Comparison of ENCODE assay signal across 13 cellular contexts in the genomic region with DNA sequence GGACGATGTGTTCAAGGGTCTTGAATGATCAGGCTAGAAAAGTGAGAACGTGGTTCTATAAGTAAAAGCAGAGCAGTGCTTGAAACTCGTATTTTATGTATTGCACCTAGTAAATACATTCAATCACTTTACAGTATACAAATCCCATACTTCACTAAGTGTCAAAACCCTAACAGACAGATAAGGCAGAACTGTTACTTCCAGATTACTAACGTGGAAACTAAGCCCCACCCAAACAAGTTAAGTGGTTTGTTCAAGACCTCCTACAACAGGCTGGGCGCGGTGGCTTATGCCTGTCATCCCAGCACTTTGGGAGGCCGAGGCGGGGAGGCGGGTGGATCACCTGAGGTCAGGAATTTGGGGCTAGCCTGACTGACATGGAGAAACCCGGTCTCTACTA. TPM values are rescaled to one million over a fixed set of nuclear protein-coding genes. Genes with fewer than 3 reads are reported as not detected.
A peak's percentile ranks its signal among the peaks of the same experiment; 100 is the strongest.
DNase-seq lines count a peak whose midpoint lies in the region; ATAC-seq and TF ChIP-seq lines count a peak whose summit lies in the region.
"Had no signal": no experiment of that assay in that cellular context is flagged by ENCODE, and none has a peak within 500 bp of the region (broad histone marks: within the 10 kb centered on the region; RNA-seq: fewer than 3 reads in every experiment).

No MANE protein-coding gene starts in this region.

- POLR2A ChIA-PET in Panc1 (lab: Charles Lee), result interaction anchor here (0.7 kb wide), 1 partner anchor 107 kb away, joined by 5 read pairs; no protein-coding TSS in a partner anchor

- DNase-seq in activated naive CD4-positive, alpha-beta T cell treated with anti-CD3 and anti-CD28 coated beads for 36 hours, result no peak
- no peak for DNase-seq in activated naive CD4-positive, alpha-beta T cell treated with anti-CD3 and anti-CD28 coated beads, Interleukin-2, amount 50 U/mL, for 72 hours (ENCODE audit: low spot score in 2 of 2)
- DNase-seq in Panc1 (ENCODE audit: low read depth, low spot score) (no peak), NCI-H1105 (lab: John Stamatoyannopoulos, UW) (no peak)
- DNase-seq in stimulated activated effector memory CD8-positive, alpha-beta T cell treated with anti-CD3 and anti-CD28 coated beads, Interleukin-12 subunit alpha, Interleukin-12 subunit beta, amount 100 ng/mL, for 72 hours (ENCODE audit: low spot score in 2 of 2), result no peak
- no peak for DNase-seq in effector memory CD8-positive, alpha-beta T cell
- DNase-seq: anterior cingulate cortex, DMS79 treated with DMSO at 0.1 percent for 48 hours, dorsolateral prefrontal cortex, retina had no signal

- CTCF ChIA-PET in activated naive CD4-positive, alpha-beta T cell treated with anti-CD3 and anti-CD28 coated beads for 36 hours (lab: Charles Lee), result no interaction called here
- CTCF ChIA-PET in Panc1 (lab: Charles Lee), result interaction anchor here (0.6 kb wide), 1 partner anchor 9 kb away, joined by 5 read pairs; no protein-coding TSS in a partner anchor

- H3K4me1 Mint-ChIP-seq in activated naive CD4-positive, alpha-beta T cell treated with anti-CD3 and anti-CD28 coated beads for 36 hours (ENCODE audit: low read depth), result peaks cover 29% of the 10 kb centered on the region
- H3K4me1 Mint-ChIP-seq in dendritic cell treated with granulocyte-macrophage colony-stimulating factor and Interleukin-4, amounts not matched to agents 40 ng/mL and 50 ng/mL, for 4 days (ENCODE audit: low read depth), result peaks cover 59% of the 10 kb centered on the region
- peaks cover 46% of the 10 kb centered on the region for H3K4me1 Mint-ChIP-seq in stimulated activated effector memory CD8-positive, alpha-beta T cell treated with anti-CD3 and anti-CD28 coated beads, Interleukin-12 subunit alpha, Interleukin-12 subunit beta, amount 100 ng/mL, for 72 hours
- H3K4me1 Mint-ChIP-seq in effector memory CD8-positive, alpha-beta T cell (ENCODE audit: low read depth in 2 of 2), result peaks cover 38 to 39% of the 10 kb centered on the region in 2 donors

- no peaks in the 10 kb centered on the region for H3K27me3 ChIP-seq in Panc1 (ENCODE audit: control insufficient read depth, insufficient read depth, low read length)
- H3K27me3 ChIP-seq: dorsolateral prefrontal cortex had no signal

- peaks cover 30% of the 10 kb centered on the region for H3K36me3 ChIP-seq in Panc1 (ENCODE audit: control insufficient read depth, insufficient read depth, low read length)

- H3K4me3 ChIP-seq in Panc1 (ENCODE audit: low read depth in 2 of 2, low read length in 2 of 2), result no peak overlapping the region

- ATAC-seq in activated naive CD4-positive, alpha-beta T cell treated with anti-CD3 and anti-CD28 coated beads, Interleukin-2, amount 50 U/mL, for 72 hours, result no peak
- ATAC-seq in Panc1 (no peak), GM19351 (IDR thresholded peaks at IDR 0.05; ENCODE audit: unreplicated experiment) (no peak)
- no peak for ATAC-seq in stimulated activated effector memory CD8-positive, alpha-beta T cell treated with anti-CD3 and anti-CD28 coated beads, Interleukin-12 subunit alpha, Interleukin-12 subunit beta, amount 100 ng/mL, for 72 hours
- no peak for ATAC-seq in effector memory CD8-positive, alpha-beta T cell (replicated peaks)

- peak overlapping the region; percentile 99 for H3K4me3 Mint-ChIP-seq in activated naive CD4-positive, alpha-beta T cell treated with anti-CD3 and anti-CD28 coated beads for 36 hours
- no peak overlapping the region for H3K4me3 Mint-ChIP-seq in dendritic cell treated with granulocyte-macrophage colony-stimulating factor and Interleukin-4, amounts not matched to agents 40 ng/mL and 50 ng/mL, for 4 days
- H3K4me3 Mint-ChIP-seq in stimulated activated effector memory CD8-positive, alpha-beta T cell treated with anti-CD3 and anti-CD28 coated beads, Interleukin-12 subunit alpha, Interleukin-12 subunit beta, amount 100 ng/mL, for 72 hours, result peak overlapping the region; percentile 99
- peak overlapping the region in 1 of 2 donors; percentile 99 for H3K4me3 Mint-ChIP-seq in effector memory CD8-positive, alpha-beta T cell

- H3K27ac ChIP-seq in Panc1 (ENCODE audit: low read length), result peak overlapping the region; percentile 96; the same call in 1 of the 2 replicates

- intact Hi-C loops in activated naive CD4-positive, alpha-beta T cell treated with anti-CD3 and anti-CD28 coated beads for 36 hours (cut with micrococcal nuclease), result no loop called here
- intact Hi-C loops in Panc1 (cut with micrococcal nuclease; ENCODE audit: unreplicated experiment), result no loop called here
- intact Hi-C loops in dendritic cell treated with granulocyte-macrophage colony-stimulating factor and Interleukin-4, amounts not matched to agents 40 ng/mL and 50 ng/mL, for 4 days (cut with micrococcal nuclease), result loop anchor here (5.0 to 10.0 kb wide), 2 partner anchors 103 to 124 kb away; partner anchors contain the start of genes PURB and TBRG4

- in situ Hi-C loops in Panc1 (cut with HindIII; ENCODE audit: low pct_unique_long_range_greater_than_20kb, low sequenced_read_pairs), result no loop called here

- BruUV-seq in Panc1 (replicated peaks; lab: Mats Ljungman, UMichigan), result no TSS peak

- no peaks in the 10 kb centered on the region for H3K9me3 ChIP-seq in Panc1 (ENCODE audit: control insufficient read depth, insufficient read depth, low read depth, low read length)

- no peaks in the 10 kb centered on the region for H3K27me3 Mint-ChIP-seq in activated naive CD4-positive, alpha-beta T cell treated with anti-CD3 and anti-CD28 coated beads for 36 hours (ENCODE audit: low read depth)
- no peaks in the 10 kb centered on the region for H3K27me3 Mint-ChIP-seq in dendritic cell treated with granulocyte-macrophage colony-stimulating factor and Interleukin-4, amounts not matched to agents 40 ng/mL and 50 ng/mL, for 4 days
- H3K27me3 Mint-ChIP-seq in effector memory CD8-positive, alpha-beta T cell, result no peaks in the 10 kb centered on the region

- H3K4me1 ChIP-seq in Panc1 (ENCODE audit: control insufficient read depth, insufficient read depth, low read length), result peaks cover 27% of the 10 kb centered on the region

- TF ChIP-seq CTCF in Panc1 (IDR thresholded peaks at IDR 0.05), result no peak

- no peak overlapping the region for H3K27ac Mint-ChIP-seq in activated naive CD4-positive, alpha-beta T cell treated with anti-CD3 and anti-CD28 coated beads for 36 hours
- H3K27ac Mint-ChIP-seq in activated naive CD4-positive, alpha-beta T cell treated with anti-CD3 and anti-CD28 coated beads, Interleukin-2, amount 50 U/mL, for 72 hours, result no peak overlapping the region
- peak overlapping the region; percentile 97 for H3K27ac Mint-ChIP-seq in dendritic cell treated with granulocyte-macrophage colony-stimulating factor and Interleukin-4, amounts not matched to agents 40 ng/mL and 50 ng/mL, for 4 days
- H3K27ac Mint-ChIP-seq in stimulated activated effector memory CD8-positive, alpha-beta T cell treated with anti-CD3 and anti-CD28 coated beads, Interleukin-12 subunit alpha, Interleukin-12 subunit beta, amount 100 ng/mL, for 72 hours, result no peak overlapping the region
- H3K27ac Mint-ChIP-seq in effector memory CD8-positive, alpha-beta T cell, result peak overlapping the region in 1 of 2 donors; percentile 99

- no peaks in the 10 kb centered on the region for H3K9me3 Mint-ChIP-seq in activated naive CD4-positive, alpha-beta T cell treated with anti-CD3 and anti-CD28 coated beads for 36 hours
- no peaks in the 10 kb centered on the region for H3K9me3 Mint-ChIP-seq in activated naive CD4-positive, alpha-beta T cell treated with anti-CD3 and anti-CD28 coated beads, Interleukin-2, amount 50 U/mL, for 72 hours
- no peaks in the 10 kb centered on the region for H3K9me3 Mint-ChIP-seq in dendritic cell treated with granulocyte-macrophage colony-stimulating factor and Interleukin-4, amounts not matched to agents 40 ng/mL and 50 ng/mL, for 4 days
- no peaks in the 10 kb centered on the region for H3K9me3 Mint-ChIP-seq in stimulated activated effector memory CD8-positive, alpha-beta T cell treated with anti-CD3 and anti-CD28 coated beads, Interleukin-12 subunit alpha, Interleukin-12 subunit beta, amount 100 ng/mL, for 72 hours
- no peaks in the 10 kb centered on the region for H3K9me3 Mint-ChIP-seq in effector memory CD8-positive, alpha-beta T cell

- H3K36me3 Mint-ChIP-seq in activated naive CD4-positive, alpha-beta T cell treated with anti-CD3 and anti-CD28 coated beads for 36 hours (ENCODE audit: low read depth), result peaks cover 38% of the 10 kb centered on the region
- peaks cover 41 to 46% of the 10 kb centered on the region in 2 donors for H3K36me3 Mint-ChIP-seq in activated naive CD4-positive, alpha-beta T cell treated with anti-CD3 and anti-CD28 coated beads, Interleukin-2, amount 50 U/mL, for 72 hours
- H3K36me3 Mint-ChIP-seq in dendritic cell treated with granulocyte-macrophage colony-stimulating factor and Interleukin-4, amounts not matched to agents 40 ng/mL and 50 ng/mL, for 4 days (ENCODE audit: low read depth), result peaks cover 50% of the 10 kb centered on the region
- peaks cover 40% of the 10 kb centered on the region for H3K36me3 Mint-ChIP-seq in stimulated activated effector memory CD8-positive, alpha-beta T cell treated with anti-CD3 and anti-CD28 coated beads, Interleukin-12 subunit alpha, Interleukin-12 subunit beta, amount 100 ng/mL, for 72 hours
- H3K36me3 Mint-ChIP-seq in effector memory CD8-positive, alpha-beta T cell (ENCODE audit: insufficient read depth), result peaks cover 47% of the 10 kb centered on the region

RNA-seq across cellular contexts. Expression of gene MYO1G, which starts 9.2 kb away (rescaled TPM):
- total RNA-seq in activated naive CD4-positive, alpha-beta T cell treated with anti-CD3 and anti-CD28 coated beads for 36 hours, result 100 to 1,000 TPM; 391 to 406 TPM
- 100 to 1,000 TPM; 361 to 532 TPM for total RNA-seq in activated naive CD4-positive, alpha-beta T cell treated with anti-CD3 and anti-CD28 coated beads, Interleukin-2, amount 50 U/mL, for 72 hours
- total RNA-seq in Panc1 (2021; ENCODE audit: unreplicated experiment), result 0.41 TPM
- 0.17 TPM for polyA plus RNA-seq in Panc1 (2012; ENCODE audit: insufficient read length)
- total RNA-seq: LHCN-M2 had no signal

RNA-seq across cellular contexts. Expression of gene CCM2, which starts 12.0 kb away (rescaled TPM):
- total RNA-seq in activated naive CD4-positive, alpha-beta T cell treated with anti-CD3 and anti-CD28 coated beads for 36 hours, result 10 to 100 TPM; 87.9 to 88.3 TPM
- 100 to 1,000 TPM in 1 of 2 donors, 10 to 100 TPM in 1; 79.2 to 130 TPM for total RNA-seq in activated naive CD4-positive, alpha-beta T cell treated with anti-CD3 and anti-CD28 coated beads, Interleukin-2, amount 50 U/mL, for 72 hours
- 97.1 TPM for total RNA-seq in Panc1 (2021; ENCODE audit: unreplicated experiment)
- 143 TPM for polyA plus RNA-seq in Panc1 (2012; ENCODE audit: insufficient read length)

Comparison
In these comparisons a context has a peak if more than half of its experiments do, and no peak if none do; other contexts are left out.
1. RNA of gene MYO1G, which starts 9.2 kb away (total RNA-seq): 361 to 532 TPM in activated naive CD4-positive, alpha-beta T cell treated with anti-CD3 and anti-CD28 coated beads, Interleukin-2, amount 50 U/mL, for 72 hours and 391 to 406 TPM in activated naive CD4-positive, alpha-beta T cell treated with anti-CD3 and anti-CD28 coated beads for 36 hours; 0.41 TPM in Panc1 (single experiment); every median in the first group is over 100 times any median in the second.